In the genomic region with DNA sequence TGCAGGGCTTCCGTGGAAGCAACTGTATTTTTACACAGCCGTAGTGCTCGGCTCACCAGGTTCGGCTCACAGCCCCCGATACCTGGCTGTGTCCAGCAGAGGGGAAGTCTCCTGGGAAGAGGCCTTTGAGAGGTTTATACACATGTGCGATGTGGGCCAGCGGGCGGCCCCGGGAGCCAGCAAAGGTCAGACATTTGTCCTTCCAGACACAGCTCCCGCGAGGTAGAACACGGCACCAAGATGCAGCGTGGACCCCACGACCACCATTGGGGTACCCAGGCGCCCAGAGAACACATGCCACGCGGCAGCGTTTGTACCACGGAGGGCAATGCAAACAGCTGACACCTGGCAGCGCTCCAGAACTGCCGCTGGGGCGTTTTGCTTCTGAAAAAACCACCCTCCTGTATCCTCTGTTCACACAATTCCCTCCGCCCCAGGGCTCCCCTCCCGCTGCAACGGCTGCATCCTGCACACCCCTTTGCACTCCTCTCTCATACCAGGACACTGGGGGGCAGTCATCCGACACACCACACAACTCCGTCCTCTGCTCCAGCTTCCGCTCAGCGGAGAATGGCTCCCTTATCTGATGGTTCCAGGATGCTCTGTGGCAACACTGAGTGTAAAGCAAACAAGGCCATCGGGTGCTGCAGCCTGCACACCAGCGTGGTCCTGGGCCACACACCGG, we compare ENCODE assay signal across 1 cellular context.
A peak's percentile ranks its signal among the peaks of the same experiment; 100 is the strongest.
TF ChIP-seq lines count a peak whose summit lies in the region.

No MANE protein-coding gene starts in this region.

TF ChIP-seq in HepG2, 621 proteins besides CTCF, POLR2A, EP300 and RAD21 (continued from another document and continues in another):
- TF ChIP-seq, protein P1, sequence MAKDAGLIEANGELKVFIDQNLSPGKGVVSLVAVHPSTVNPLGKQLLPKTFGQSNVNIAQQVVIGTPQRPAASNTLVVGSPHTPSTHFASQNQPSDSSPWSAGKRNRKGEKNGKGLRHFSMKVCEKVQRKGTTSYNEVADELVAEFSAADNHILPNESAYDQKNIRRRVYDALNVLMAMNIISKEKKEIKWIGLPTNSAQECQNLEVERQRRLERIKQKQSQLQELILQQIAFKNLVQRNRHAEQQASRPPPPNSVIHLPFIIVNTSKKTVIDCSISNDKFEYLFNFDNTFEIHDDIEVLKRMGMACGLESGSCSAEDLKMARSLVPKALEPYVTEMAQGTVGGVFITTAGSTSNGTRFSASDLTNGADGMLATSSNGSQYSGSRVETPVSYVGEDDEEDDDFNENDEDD (CRISPR knock-in tag; IDR thresholded peaks at IDR 0.05; ENCODE audit: borderline replicate concordance), result peak; percentile 76; the same call in 1 of the 2 replicates
- no peak for TF ChIP-seq HES4 (CRISPR knock-in tag; IDR thresholded peaks at IDR 0.05; ENCODE audit: borderline replicate concordance)
- TF ChIP-seq, protein P2, sequence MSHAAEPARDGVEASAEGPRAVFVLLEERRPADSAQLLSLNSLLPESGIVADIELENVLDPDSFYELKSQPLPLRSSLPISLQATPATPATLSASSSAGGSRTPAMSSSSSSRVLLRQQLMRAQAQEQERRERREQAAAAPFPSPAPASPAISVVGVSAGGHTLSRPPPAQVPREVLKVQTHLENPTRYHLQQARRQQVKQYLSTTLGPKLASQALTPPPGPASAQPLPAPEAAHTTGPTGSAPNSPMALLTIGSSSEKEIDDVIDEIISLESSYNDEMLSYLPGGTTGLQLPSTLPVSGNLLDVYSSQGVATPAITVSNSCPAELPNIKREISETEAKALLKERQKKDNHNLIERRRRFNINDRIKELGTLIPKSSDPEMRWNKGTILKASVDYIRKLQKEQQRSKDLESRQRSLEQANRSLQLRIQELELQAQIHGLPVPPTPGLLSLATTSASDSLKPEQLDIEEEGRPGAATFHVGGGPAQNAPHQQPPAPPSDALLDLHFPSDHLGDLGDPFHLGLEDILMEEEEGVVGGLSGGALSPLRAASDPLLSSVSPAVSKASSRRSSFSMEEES (CRISPR knock-in tag; IDR thresholded peaks at IDR 0.05), result peak; percentile 82
- no peak; the same call in 1 of the 2 replicates for TF ChIP-seq CSRNP2 (CRISPR knock-in tag; conservative IDR thresholded peaks at IDR 0.05; ENCODE audit: low read depth)
- TF ChIP-seq ZSCAN21 (CRISPR knock-in tag; IDR thresholded peaks at IDR 0.05; ENCODE audit: borderline replicate concordance), result peak; percentile 92
- TF ChIP-seq NFAT5 (CRISPR knock-in tag; IDR thresholded peaks at IDR 0.05), result no peak
- peak; percentile 87 for TF ChIP-seq ZGPAT (CRISPR knock-in tag; IDR thresholded peaks at IDR 0.05)
- TF ChIP-seq AGO1 (IDR thresholded peaks at IDR 0.05; ENCODE audit: low read depth, low read length, poor library complexity, severe bottlenecking), result no peak
- no peak for TF ChIP-seq MBNL3 (CRISPR knock-in tag; conservative IDR thresholded peaks at IDR 0.05)
- no peak for TF ChIP-seq ZNF30 (CRISPR knock-in tag; IDR thresholded peaks at IDR 0.05)
- no peak for TF ChIP-seq WIZ (CRISPR knock-in tag; IDR thresholded peaks at IDR 0.05)
- TF ChIP-seq DMAP1 (CRISPR knock-in tag; IDR thresholded peaks at IDR 0.05), result peak; percentile 79
- 0 out of 2 replicates have a peak, but pooled peaks have one; percentile 48 for TF ChIP-seq ZNF766 (CRISPR knock-in tag; IDR thresholded peaks at IDR 0.05; ENCODE audit: borderline replicate concordance)
- TF ChIP-seq ATRX (CRISPR knock-in tag; IDR thresholded peaks at IDR 0.05; ENCODE audit: borderline replicate concordance), result no peak
- TF ChIP-seq POLR2AphosphoS2 (IDR thresholded peaks at IDR 0.05; ENCODE audit: low read depth, low read length), result no peak
- peak; percentile 79 for TF ChIP-seq PHF5A (CRISPR knock-in tag; IDR thresholded peaks at IDR 0.05; ENCODE audit: low read depth, unreplicated experiment)
- TF ChIP-seq, protein P3, sequence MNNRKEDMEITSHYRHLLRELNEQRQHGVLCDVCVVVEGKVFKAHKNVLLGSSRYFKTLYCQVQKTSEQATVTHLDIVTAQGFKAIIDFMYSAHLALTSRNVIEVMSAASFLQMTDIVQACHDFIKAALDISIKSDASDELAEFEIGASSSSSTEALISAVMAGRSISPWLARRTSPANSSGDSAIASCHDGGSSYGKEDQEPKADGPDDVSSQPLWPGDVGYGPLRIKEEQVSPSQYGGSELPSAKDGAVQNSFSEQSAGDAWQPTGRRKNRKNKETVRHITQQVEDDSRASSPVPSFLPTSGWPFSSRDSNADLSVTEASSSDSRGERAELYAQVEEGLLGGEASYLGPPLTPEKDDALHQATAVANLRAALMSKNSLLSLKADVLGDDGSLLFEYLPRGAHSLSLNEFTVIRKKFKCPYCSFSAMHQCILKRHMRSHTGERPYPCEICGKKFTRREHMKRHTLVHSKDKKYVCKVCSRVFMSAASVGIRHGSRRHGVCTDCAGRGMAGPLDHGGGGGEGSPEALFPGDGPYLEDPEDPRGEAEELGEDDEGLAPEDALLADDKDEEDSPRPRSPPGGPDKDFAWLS (CRISPR knock-in tag; IDR thresholded peaks at IDR 0.05; ENCODE audit: borderline replicate concordance), result no peak
- TF ChIP-seq, protein P4, sequence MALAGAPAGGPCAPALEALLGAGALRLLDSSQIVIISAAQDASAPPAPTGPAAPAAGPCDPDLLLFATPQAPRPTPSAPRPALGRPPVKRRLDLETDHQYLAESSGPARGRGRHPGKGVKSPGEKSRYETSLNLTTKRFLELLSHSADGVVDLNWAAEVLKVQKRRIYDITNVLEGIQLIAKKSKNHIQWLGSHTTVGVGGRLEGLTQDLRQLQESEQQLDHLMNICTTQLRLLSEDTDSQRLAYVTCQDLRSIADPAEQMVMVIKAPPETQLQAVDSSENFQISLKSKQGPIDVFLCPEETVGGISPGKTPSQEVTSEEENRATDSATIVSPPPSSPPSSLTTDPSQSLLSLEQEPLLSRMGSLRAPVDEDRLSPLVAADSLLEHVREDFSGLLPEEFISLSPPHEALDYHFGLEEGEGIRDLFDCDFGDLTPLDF (CRISPR knock-in tag; IDR thresholded peaks at IDR 0.05), result no peak
- TF ChIP-seq, protein P5, sequence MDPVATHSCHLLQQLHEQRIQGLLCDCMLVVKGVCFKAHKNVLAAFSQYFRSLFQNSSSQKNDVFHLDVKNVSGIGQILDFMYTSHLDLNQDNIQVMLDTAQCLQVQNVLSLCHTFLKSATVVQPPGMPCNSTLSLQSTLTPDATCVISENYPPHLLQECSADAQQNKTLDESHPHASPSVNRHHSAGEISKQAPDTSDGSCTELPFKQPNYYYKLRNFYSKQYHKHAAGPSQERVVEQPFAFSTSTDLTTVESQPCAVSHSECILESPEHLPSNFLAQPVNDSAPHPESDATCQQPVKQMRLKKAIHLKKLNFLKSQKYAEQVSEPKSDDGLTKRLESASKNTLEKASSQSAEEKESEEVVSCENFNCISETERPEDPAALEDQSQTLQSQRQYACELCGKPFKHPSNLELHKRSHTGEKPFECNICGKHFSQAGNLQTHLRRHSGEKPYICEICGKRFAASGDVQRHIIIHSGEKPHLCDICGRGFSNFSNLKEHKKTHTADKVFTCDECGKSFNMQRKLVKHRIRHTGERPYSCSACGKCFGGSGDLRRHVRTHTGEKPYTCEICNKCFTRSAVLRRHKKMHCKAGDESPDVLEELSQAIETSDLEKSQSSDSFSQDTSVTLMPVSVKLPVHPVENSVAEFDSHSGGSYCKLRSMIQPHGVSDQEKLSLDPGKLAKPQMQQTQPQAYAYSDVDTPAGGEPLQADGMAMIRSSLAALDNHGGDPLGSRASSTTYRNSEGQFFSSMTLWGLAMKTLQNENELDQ (CRISPR knock-in tag; IDR thresholded peaks at IDR 0.05; ENCODE audit: borderline replicate concordance), result 0 out of 2 replicates have a peak, but pooled peaks have one; percentile 59
- no peak for TF ChIP-seq SOX6 (IDR thresholded peaks at IDR 0.05)
- peak; percentile 91 for TF ChIP-seq SOX6 (CRISPR knock-in tag; IDR thresholded peaks at IDR 0.05)
- TF ChIP-seq KLF13 (CRISPR knock-in tag; IDR thresholded peaks at IDR 0.05), result no peak
- no peak for TF ChIP-seq FOXP1 (IDR thresholded peaks at IDR 0.05)
- TF ChIP-seq FOXP1 (CRISPR knock-in tag; IDR thresholded peaks at IDR 0.05), result peak; percentile 86
- TF ChIP-seq TOE1 (CRISPR knock-in tag; IDR thresholded peaks at IDR 0.05), result peak; percentile 41; the same call in 1 of the 2 replicates
- TF ChIP-seq ZNF878 (CRISPR knock-in tag; IDR thresholded peaks at IDR 0.05), result no peak; the same call in none of the 2 replicates
- no peak for TF ChIP-seq SCMH1 (CRISPR knock-in tag; IDR thresholded peaks at IDR 0.05; ENCODE audit: borderline replicate concordance)
- no peak for TF ChIP-seq U2AF2 (IDR thresholded peaks at IDR 0.05; ENCODE audit: low read depth, low read length)
- TF ChIP-seq SRSF4 (IDR thresholded peaks at IDR 0.05; ENCODE audit: low read depth, low read length, poor library complexity, severe bottlenecking), result no peak
- no peak; the same call in 1 of the 2 replicates for TF ChIP-seq FUBP1 (CRISPR knock-in tag; IDR thresholded peaks at IDR 0.05; ENCODE audit: borderline replicate concordance)
- TF ChIP-seq PRPF4 (IDR thresholded peaks at IDR 0.05; ENCODE audit: low read depth, low read length, poor library complexity, severe bottlenecking), result no peak
- no peak for TF ChIP-seq ZBTB1 (CRISPR knock-in tag; IDR thresholded peaks at IDR 0.05; ENCODE audit: borderline replicate concordance)
- TF ChIP-seq HMG20B (CRISPR knock-in tag; conservative IDR thresholded peaks at IDR 0.05), result no peak; the same call in 1 of the 2 replicates
- TF ChIP-seq ZC3H13 (CRISPR knock-in tag; IDR thresholded peaks at IDR 0.05), result peak; percentile 89
- no peak for TF ChIP-seq ZNF383 (CRISPR knock-in tag; IDR thresholded peaks at IDR 0.05; ENCODE audit: borderline replicate concordance)
